ENCODE assay signal across 8 cellular contexts in the genomic region with DNA sequence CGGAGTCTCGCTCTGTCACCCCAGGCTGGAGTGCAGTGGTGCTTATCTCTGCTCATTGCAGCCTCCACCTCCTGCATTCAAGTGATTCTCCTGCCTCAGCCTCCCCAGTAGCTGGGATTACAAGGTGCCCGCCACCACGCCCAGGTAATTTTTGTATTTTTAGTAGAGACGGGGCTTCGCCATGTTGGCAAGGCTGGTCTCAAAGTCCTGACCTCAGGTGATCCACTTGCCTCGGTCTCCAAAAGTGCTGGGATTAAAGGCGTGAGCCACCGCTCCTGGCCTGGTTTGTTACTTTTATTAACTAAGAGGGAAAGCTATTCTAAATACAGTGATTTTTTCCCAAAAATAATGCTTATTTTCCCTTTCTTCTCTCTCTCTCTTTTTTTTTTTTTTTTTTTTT. TPM values are rescaled to one million over a fixed set of nuclear protein-coding genes. Genes with fewer than 3 reads are reported as not detected.
DNase-seq lines count a peak whose midpoint lies in the region; ATAC-seq and TF ChIP-seq lines count a peak whose summit lies in the region.

No MANE protein-coding gene starts in this region.

- no peak for DNase-seq in activated CD4-positive, alpha-beta T cell treated with anti-CD3 and anti-CD28 coated beads, Interleukin-2, amount 10 ng/mL, durations not matched to agents 24 days and 14 days
- DNase-seq in activated CD4-positive, alpha-beta T cell treated with anti-CD3 and anti-CD28 coated beads for 1 hour: no peak
- no peak for DNase-seq in activated naive CD8-positive, alpha-beta T cell treated with anti-CD3 and anti-CD28 coated beads, Interleukin-2, amount 50 U/mL, for 24 hours
- DNase-seq in lower lobe of right lung: no peak
- no peak for DNase-seq in suprapubic skin (ENCODE audit: low spot score in 2 of 2)
- no peak for DNase-seq in amniotic stem cell (lab: John Stamatoyannopoulos, UW)
- no peak for DNase-seq in hippocampal formation (lab: John Stamatoyannopoulos, UW)
- DNase-seq in NCI-H446 treated with DMSO at 0.1 percent for 48 hours (lab: John Stamatoyannopoulos, UW): no peak

- H3K36me3 ChIP-seq in lower lobe of right lung (no peaks in the 10 kb centered on the region), suprapubic skin (no peaks in the 10 kb centered on the region)

- H3K27me3 Mint-ChIP-seq in activated CD4-positive, alpha-beta T cell treated with anti-CD3 and anti-CD28 coated beads, Interleukin-2, amount 10 ng/mL, durations not matched to agents 24 days and 14 days: peaks cover 13% of the 10 kb centered on the region
- peaks cover 13% of the 10 kb centered on the region for H3K27me3 Mint-ChIP-seq in activated naive CD8-positive, alpha-beta T cell treated with anti-CD3 and anti-CD28 coated beads, Interleukin-2, amount 50 U/mL, for 24 hours

- H3K4me1 ChIP-seq in lower lobe of right lung (peaks cover 12% of the 10 kb centered on the region), suprapubic skin (peaks cover 9% of the 10 kb centered on the region)

- H3K27ac ChIP-seq in lower lobe of right lung (peak overlapping the region; percentile 80), suprapubic skin (no peak overlapping the region)

- peak overlapping the region; percentile 100 for H3K27ac Mint-ChIP-seq in activated CD4-positive, alpha-beta T cell treated with anti-CD3 and anti-CD28 coated beads, Interleukin-2, amount 10 ng/mL, durations not matched to agents 24 days and 14 days
- no peak overlapping the region for H3K27ac Mint-ChIP-seq in activated naive CD8-positive, alpha-beta T cell treated with anti-CD3 and anti-CD28 coated beads, Interleukin-2, amount 50 U/mL, for 24 hours

- TF ChIP-seq CTCF in lower lobe of right lung (IDR thresholded peaks at IDR 0.05) (no peak), suprapubic skin (IDR thresholded peaks at IDR 0.05) (no peak)

- H3K27me3 ChIP-seq in lower lobe of right lung (ENCODE audit: low read depth) (no peaks in the 10 kb centered on the region), suprapubic skin (no peaks in the 10 kb centered on the region)

- H3K4me1 Mint-ChIP-seq in activated CD4-positive, alpha-beta T cell treated with anti-CD3 and anti-CD28 coated beads, Interleukin-2, amount 10 ng/mL, durations not matched to agents 24 days and 14 days: peaks cover 28% of the 10 kb centered on the region
- H3K4me1 Mint-ChIP-seq in activated naive CD8-positive, alpha-beta T cell treated with anti-CD3 and anti-CD28 coated beads, Interleukin-2, amount 50 U/mL, for 24 hours: peaks cover 22% of the 10 kb centered on the region

- H3K9me3 ChIP-seq in lower lobe of right lung (no peaks in the 10 kb centered on the region), suprapubic skin (no peaks in the 10 kb centered on the region)

- H3K4me3 Mint-ChIP-seq in activated CD4-positive, alpha-beta T cell treated with anti-CD3 and anti-CD28 coated beads, Interleukin-2, amount 10 ng/mL, durations not matched to agents 24 days and 14 days: peak overlapping the region; percentile 84
- H3K4me3 Mint-ChIP-seq in activated naive CD8-positive, alpha-beta T cell treated with anti-CD3 and anti-CD28 coated beads, Interleukin-2, amount 50 U/mL, for 24 hours: peak overlapping the region; percentile 92

- intact Hi-C loops in activated CD4-positive, alpha-beta T cell treated with anti-CD3 and anti-CD28 coated beads, Interleukin-2, amount 10 ng/mL, durations not matched to agents 24 days and 14 days (cut with micrococcal nuclease): loop anchor here (10.0 kb wide), 1 partner anchor 434 kb away; the partner anchor contains the start of gene MANBA
- intact Hi-C loops in lower lobe of right lung (cut with DNase I): no loop called here

- peak overlapping the region; percentile 84 for H3K4me3 ChIP-seq in lower lobe of right lung
- peak overlapping the region; percentile 79 for H3K4me3 ChIP-seq in suprapubic skin

- no peak for TF ChIP-seq POLR2A in suprapubic skin (IDR thresholded peaks at IDR 0.05)

- H3K9me3 Mint-ChIP-seq in activated CD4-positive, alpha-beta T cell treated with anti-CD3 and anti-CD28 coated beads, Interleukin-2, amount 10 ng/mL, durations not matched to agents 24 days and 14 days: no peaks in the 10 kb centered on the region
- H3K9me3 Mint-ChIP-seq in activated naive CD8-positive, alpha-beta T cell treated with anti-CD3 and anti-CD28 coated beads, Interleukin-2, amount 50 U/mL, for 24 hours: no peaks in the 10 kb centered on the region

- ATAC-seq in activated naive CD8-positive, alpha-beta T cell treated with anti-CD3 and anti-CD28 coated beads, Interleukin-2, amount 50 U/mL, for 24 hours: no peak
- no peak for ATAC-seq in lower lobe of right lung

- 66% methylated on average over 9 of the region's 9 CpGs for WGBS in suprapubic skin

- H3K36me3 Mint-ChIP-seq in activated CD4-positive, alpha-beta T cell treated with anti-CD3 and anti-CD28 coated beads, Interleukin-2, amount 10 ng/mL, durations not matched to agents 24 days and 14 days (ENCODE audit: low read depth): peaks cover 12% of the 10 kb centered on the region
- H3K36me3 Mint-ChIP-seq in activated naive CD8-positive, alpha-beta T cell treated with anti-CD3 and anti-CD28 coated beads, Interleukin-2, amount 50 U/mL, for 24 hours (ENCODE audit: low read depth): peaks cover 20% of the 10 kb centered on the region

- TF ChIP-seq EP300 in suprapubic skin (IDR thresholded peaks at IDR 0.05): no peak

RNA-seq across cellular contexts. Expression of gene CENPE, which starts 0.9 kb away (rescaled TPM):
- 24.6 and 29.8 TPM in 2 replicates for total RNA-seq in activated CD4-positive, alpha-beta T cell treated with anti-CD3 and anti-CD28 coated beads, Interleukin-2, amount 10 ng/mL, durations not matched to agents 24 days and 14 days
- total RNA-seq in lower lobe of right lung: 3.4 TPM
- total RNA-seq in suprapubic skin: 1 to 10 TPM; 2.0 to 5.3 (median 3.3) TPM
